ENCODE assay signal across 24 cellular contexts in the genomic region with DNA sequence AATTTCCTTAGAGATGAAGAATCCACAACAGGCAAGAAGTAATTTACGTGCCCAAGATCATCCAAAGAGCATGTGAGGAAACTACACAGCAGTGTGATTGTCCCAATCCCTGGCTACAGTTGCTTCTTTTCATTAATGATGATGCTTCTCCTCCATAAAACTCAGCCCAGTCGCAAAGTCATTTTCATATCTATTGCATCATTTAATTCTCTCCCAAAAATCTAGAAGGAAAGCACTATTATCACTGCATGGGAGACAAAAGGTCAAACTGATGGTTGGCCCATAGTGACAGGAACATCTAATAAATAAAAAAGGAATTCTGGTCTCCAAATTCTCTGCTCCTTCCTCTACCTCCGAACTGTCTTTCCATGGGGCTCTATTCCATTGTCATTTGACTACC.
A peak's percentile ranks its signal among the peaks of the same experiment; 100 is the strongest.
DNase-seq lines count a peak whose midpoint lies in the region; ATAC-seq and TF ChIP-seq lines count a peak whose summit lies in the region.
"Had no signal": no experiment of that assay in that cellular context is flagged by ENCODE, and none has a peak within 500 bp of the region (broad histone marks: within the 10 kb centered on the region; RNA-seq: fewer than 3 reads in every experiment).

No MANE protein-coding gene starts in this region.

- 94 to 96% (median 95%) methylated on average over 3 of the region's 3 CpGs for WGBS in psoas muscle, 3 donors

- H3K9me3 ChIP-seq in RWPE2 (ENCODE audit: severe bottlenecking) (no peaks in the 10 kb centered on the region), psoas muscle (no peaks in the 10 kb centered on the region), upper lobe of right lung (no peaks in the 10 kb centered on the region), T-helper 17 cell (ENCODE audit: control insufficient read depth, low read length, poor library complexity, severe bottlenecking) (peaks cover 6% of the 10 kb centered on the region)
- H3K9me3 ChIP-seq: body of pancreas had no signal

- no peak overlapping the region for H3K4me3 Mint-ChIP-seq in T-helper 17 cell
- H3K4me3 Mint-ChIP-seq: activated naive CD8-positive, alpha-beta T cell treated with anti-CD3 and anti-CD28 coated beads, Interleukin-2, amount 10 ng/mL, durations not matched to agents 7 days and 5 days; stimulated activated naive CD8-positive, alpha-beta T cell treated with anti-CD3 and anti-CD28 coated beads, Interleukin-15, Interleukin-2, amounts not matched to agents 100 ng/mL and 50 ng/mL, for 24 hours had no signal

- intact Hi-C loops in psoas muscle (cut with DNase I), result loop anchor here (2.0 kb wide), 1 partner anchor 33 kb away; no protein-coding TSS in a partner anchor
- intact Hi-C loops in upper lobe of right lung (cut with DNase I), result no loop called here

- peaks cover 26% of the 10 kb centered on the region for H3K4me1 ChIP-seq in RWPE2 (ENCODE audit: insufficient read depth, poor library complexity, severe bottlenecking)
- H3K4me1 ChIP-seq in psoas muscle, result peaks cover 38% of the 10 kb centered on the region
- peaks cover 35% of the 10 kb centered on the region for H3K4me1 ChIP-seq in upper lobe of right lung
- H3K4me1 ChIP-seq: body of pancreas had no signal

- H3K36me3 Mint-ChIP-seq in T-helper 17 cell (ENCODE audit: low read depth), result no peaks in the 10 kb centered on the region

- TF ChIP-seq CTCF in RWPE2 (IDR thresholded peaks at IDR 0.05; ENCODE audit: poor library complexity, severe bottlenecking) (no peak), coronary artery (IDR thresholded peaks at IDR 0.05) (no peak), psoas muscle (IDR thresholded peaks at IDR 0.05) (no peak), upper lobe of right lung (IDR thresholded peaks at IDR 0.05) (no peak)

- no peaks in the 10 kb centered on the region for H3K36me3 ChIP-seq in RWPE2 (ENCODE audit: low read depth)
- no peaks in the 10 kb centered on the region for H3K36me3 ChIP-seq in psoas muscle (ENCODE audit: insufficient read depth in 1 of 2, low read depth in 1 of 2)
- no peaks in the 10 kb centered on the region for H3K36me3 ChIP-seq in upper lobe of right lung
- H3K36me3 ChIP-seq: WERI-Rb-1 had no signal

- H3K4me3 ChIP-seq in RWPE2 (ENCODE audit: severe bottlenecking), result no peak overlapping the region
- no peak overlapping the region for H3K4me3 ChIP-seq in coronary artery
- H3K4me3 ChIP-seq in psoas muscle, result no peak overlapping the region
- H3K4me3 ChIP-seq in upper lobe of right lung, result no peak overlapping the region
- H3K4me3 ChIP-seq: body of pancreas, lung had no signal

- H3K27me3 ChIP-seq in RWPE2 (ENCODE audit: insufficient read depth, poor library complexity, severe bottlenecking), result no peaks in the 10 kb centered on the region
- H3K27me3 ChIP-seq in psoas muscle (ENCODE audit: insufficient read depth in 3 of 3, low read length in 2 of 3), result no peaks in the 10 kb centered on the region
- no peaks in the 10 kb centered on the region for H3K27me3 ChIP-seq in upper lobe of right lung
- H3K27me3 ChIP-seq: body of pancreas had no signal

- H3K27ac Mint-ChIP-seq in T-helper 17 cell, result no peak overlapping the region
- H3K27ac Mint-ChIP-seq: activated naive CD8-positive, alpha-beta T cell treated with anti-CD3 and anti-CD28 coated beads, Interleukin-2, amount 10 ng/mL, durations not matched to agents 7 days and 5 days; activated T-helper 2 cell treated with anti-CD3 and anti-CD28 coated beads, Interferon-gamma antibody, Interleukin-2, Interleukin-4, amounts not matched to agents 10 μg/mL and 5 μg/mL and 100 μg/mL, durations not matched to agents 14 hours and 24 hours and 36 hours; stimulated activated naive CD8-positive, alpha-beta T cell treated with anti-CD3 and anti-CD28 coated beads, Interleukin-15, Interleukin-2, amounts not matched to agents 100 ng/mL and 50 ng/mL, for 24 hours had no signal

- no peak for ATAC-seq in RWPE2 (ENCODE audit: low read depth)
- ATAC-seq in psoas muscle, result no peak
- no peak for ATAC-seq in upper lobe of right lung
- ATAC-seq in T-helper 17 cell, result no peak
- ATAC-seq: body of pancreas, SK-N-SH treated with all-trans-retinoic acid at 6 μM for 48 hours had no signal

- peak overlapping the region; percentile 54 for H3K27ac ChIP-seq in RWPE2 (ENCODE audit: poor library complexity, severe bottlenecking)
- H3K27ac ChIP-seq in coronary artery, result peak overlapping the region; percentile 81 to 90
- H3K27ac ChIP-seq in psoas muscle, result peak overlapping the region; percentile 90
- H3K27ac ChIP-seq in upper lobe of right lung, result peak overlapping the region; percentile 51
- H3K27ac ChIP-seq: body of pancreas, HL-60, WERI-Rb-1 had no signal

- H3K27me3 Mint-ChIP-seq in T-helper 17 cell, result peaks cover 7% of the 10 kb centered on the region

- DNase-seq in RWPE2 (ENCODE audit: low spot score), result no peak
- DNase-seq in coronary artery (ENCODE audit: low spot score), result peak; percentile 0
- DNase-seq in psoas muscle, result no peak
- DNase-seq in upper lobe of right lung, result no peak
- DNase-seq in NCI-H2171 (lab: John Stamatoyannopoulos, UW), result no peak
- no peak for DNase-seq in activated naive CD4-positive, alpha-beta T cell treated with anti-CD3 and anti-CD28 coated beads, Interleukin-2, amount 50 U/mL, for 16 hours
- DNase-seq in T-helper 17 cell, result no peak
- DNase-seq: activated CD4-positive, alpha-beta T cell treated with anti-CD3 and anti-CD28 coated beads, Interleukin-2, amount 50 U/mL, for 1 hour; activated CD8-positive, alpha-beta memory T cell treated with anti-CD3 and anti-CD28 coated beads, Interleukin-2, amount 50 U/mL, for 48 hours; activated naive CD8-positive, alpha-beta T cell treated with anti-CD3 and anti-CD28 coated beads, Interleukin-2, amount 10 ng/mL, durations not matched to agents 7 days and 5 days; body of pancreas; cortex of kidney; GDM1; H7; hippocampal formation; NCI-H1105; NK-92 treated with Interleukin-12 subunit alpha and Interleukin-12 subunit beta, amount 100 ng/mL, for 24 hours; stimulated activated CD4-positive, alpha-beta T cell treated with anti-CD3 and anti-CD28 coated beads, Interleukin-4, amount 100 ng/mL, for 4 hours; WERI-Rb-1 had no signal

- H3K4me1 Mint-ChIP-seq in T-helper 17 cell, result peaks cover 6% of the 10 kb centered on the region
